ENCODE assay signal across 8 cellular contexts in genomic region chr10:76547352-76547972, GRCh38.
A peak's percentile ranks its signal among the peaks of the same experiment; 100 is the strongest.
DNase-seq lines count a peak whose midpoint lies in the region; ATAC-seq and TF ChIP-seq lines count a peak whose summit lies in the region.

No MANE protein-coding gene starts in this region.

- BruUV-seq in MCF 10A (replicated peaks; lab: Mats Ljungman, UMichigan): no TSS peak

- no peaks in the 10 kb centered on the region for H3K4me1 Mint-ChIP-seq in MCF 10A (ENCODE audit: insufficient read depth, unreplicated experiment)

- no peak overlapping the region for H3K4me3 Mint-ChIP-seq in MCF 10A (ENCODE audit: unreplicated experiment)

- DNase-seq in GM03348 (ENCODE audit: low spot score) (peak; percentile 70), HFF-Myc (ENCODE audit: extremely low read depth, low read depth) (no peak), NCI-H1436 treated with DMSO at 0.1 percent for 48 hours (lab: John Stamatoyannopoulos, UW) (peak; percentile 17), SW 1271 (lab: John Stamatoyannopoulos, UW) (peak; percentile 1 to 71), MCF 10A (ENCODE audit: unreplicated experiment) (peak; percentile 84), iPS-NIHi7 (ENCODE audit: extremely low spot score) (peak; percentile 67)
- DNase-seq in stimulated activated CD4-positive, alpha-beta T cell treated with anti-CD3 and anti-CD28 coated beads, Interleukin-15, amount 100 ng/mL, for 24 hours: peak; percentile 71

- no peaks in the 10 kb centered on the region for H3K36me3 Mint-ChIP-seq in MCF 10A (ENCODE audit: insufficient read depth, unreplicated experiment)

- H3K9me3 Mint-ChIP-seq in MCF 10A (ENCODE audit: unreplicated experiment): no peaks in the 10 kb centered on the region

- no peak overlapping the region for H3K4me3 ChIP-seq in HFF-Myc (replicated peaks; ENCODE audit: low read depth, low read length)

- POLR2A ChIA-PET in MCF 10A (lab: Yijun Ruan, JAX): interaction anchor here (0.5 to 0.6 kb wide), 3 partner anchors 8 to 118 kb away, joined by 3 to 4 read pairs (median 3); no protein-coding TSS in a partner anchor

- H3K27ac Mint-ChIP-seq in MCF 10A (ENCODE audit: low read depth, unreplicated experiment): no peak overlapping the region

- CTCF ChIA-PET in MCF 10A (lab: Yijun Ruan, JAX): interaction anchor here (0.9 to 2.5 kb wide), 3 partner anchors 12 to 637 kb away, joined by 3 to 8 read pairs (median 5); no protein-coding TSS in a partner anchor

- no peaks in the 10 kb centered on the region for H3K27me3 Mint-ChIP-seq in MCF 10A (ENCODE audit: insufficient read depth, unreplicated experiment)

- peak; percentile 77 for TF ChIP-seq CTCF in HFF-Myc (IDR thresholded peaks at IDR 0.05; ENCODE audit: low read depth, low read length, missing control alignments)
- peak; percentile 74 for TF ChIP-seq CTCF in MCF 10A (IDR thresholded peaks at IDR 0.05; ENCODE audit: unreplicated experiment)

- no peak for ATAC-seq in GM21717 (IDR thresholded peaks at IDR 0.05; ENCODE audit: unreplicated experiment)

- intact Hi-C loops in MCF 10A (cut with micrococcal nuclease): loop anchor here (1.0 to 5.0 kb wide), 6 partner anchors 235 to 1147 kb away; no protein-coding TSS in a partner anchor
